Comparison of ENCODE assay signal across 9 cellular contexts in genomic region chr1:32939655-32940371, GRCh38. TPM values are rescaled to one million over a fixed set of nuclear protein-coding genes. Genes with fewer than 3 reads are reported as not detected.
DNase-seq lines count a peak whose midpoint lies in the region; ATAC-seq and TF ChIP-seq lines count a peak whose summit lies in the region.
"Had no signal": no experiment of that assay in that cellular context is flagged by ENCODE, and none has a peak within 500 bp of the region (broad histone marks: within the 10 kb centered on the region; RNA-seq: fewer than 3 reads in every experiment).

No MANE protein-coding gene starts in this region.

- BruUV-seq in PC-3 (replicated peaks; lab: Mats Ljungman, UMichigan): no TSS peak

- H3K27me3 Mint-ChIP-seq in naive thymus-derived CD8-positive, alpha-beta T cell: no peaks in the 10 kb centered on the region

- H3K27me3 ChIP-seq in PC-3 (ENCODE audit: low read length): no peaks in the 10 kb centered on the region
- no peaks in the 10 kb centered on the region for H3K27me3 ChIP-seq in esophagus squamous epithelium

- CTCF ChIA-PET in PC-3 (lab: Charles Lee): interaction anchor here (0.6 to 1.4 kb wide), 4 partner anchors 14 to 110 kb away, joined by 3 to 6 read pairs (median 4); no protein-coding TSS in a partner anchor

- ATAC-seq in PC-3 (peak; percentile 86), GM18498 (IDR thresholded peaks at IDR 0.05; ENCODE audit: unreplicated experiment) (no peak)
- no peak for ATAC-seq in naive thymus-derived CD8-positive, alpha-beta T cell

- no peak for TF ChIP-seq POLR2A in esophagus squamous epithelium (IDR thresholded peaks at IDR 0.05)

- H3K4me3 ChIP-seq in PC-3 (ENCODE audit: low read length): no peak overlapping the region
- no peak overlapping the region for H3K4me3 ChIP-seq in esophagus squamous epithelium

- no peaks in the 10 kb centered on the region for H3K79me2 ChIP-seq in PC-3 (ENCODE audit: low read length)

- H3K36me3 ChIP-seq in PC-3 (ENCODE audit: low read depth, low read length) (peaks cover 21% of the 10 kb centered on the region), esophagus squamous epithelium (peaks cover 24 to 90% (median 25%) of the 10 kb centered on the region in 3 donors)

- H3K9me2 ChIP-seq in PC-3 (replicated peaks; ENCODE audit: low read length): no peaks in the 10 kb centered on the region

- peak; percentile 82 for DNase-seq in GM03348 (ENCODE audit: low spot score)
- peak; percentile 79 for DNase-seq in PC-3
- DNase-seq in esophagus squamous epithelium (lab: John Stamatoyannopoulos, UW): no peak
- DNase-seq in posterior vena cava (ENCODE audit: low spot score): peak; percentile 87
- DNase-seq in superior temporal gyrus (ENCODE audit: extremely low spot score): no peak
- DNase-seq in naive thymus-derived CD8-positive, alpha-beta T cell: no peak
- DNase-seq in activated CD4-positive, alpha-beta T cell treated with anti-CD3 and anti-CD28 coated beads for 4 hours: no peak

- peaks cover 2 to 12% (median 7%) of the 10 kb centered on the region in 4 donors for H3K4me1 Mint-ChIP-seq in naive thymus-derived CD8-positive, alpha-beta T cell

- intact Hi-C loops in PC-3 (cut with micrococcal nuclease) (loop anchor here (2.0 kb wide), 1 partner anchor 13 kb away; no protein-coding TSS in a partner anchor), esophagus squamous epithelium (cut with DNase I) (loop anchor here (10.0 kb wide), 2 partner anchors 65 to 115 kb away; no protein-coding TSS in a partner anchor), posterior vena cava (cut with DNase I) (loop anchor here in 1 of 2 donors (5.0 kb wide), 1 partner anchor 117 kb away; no protein-coding TSS in a partner anchor)

- no peak overlapping the region for H3K4me3 Mint-ChIP-seq in naive thymus-derived CD8-positive, alpha-beta T cell

- no peaks in the 10 kb centered on the region for H3K9me3 ChIP-seq in PC-3 (ENCODE audit: low read length)
- no peaks in the 10 kb centered on the region for H3K9me3 ChIP-seq in esophagus squamous epithelium

- no peaks in the 10 kb centered on the region for H3F3A ChIP-seq in PC-3 (ENCODE audit: low read length, unreplicated experiment)

- peak overlapping the region; percentile 35 for H3K4me2 ChIP-seq in PC-3 (ENCODE audit: low read length)

- peaks cover 40% of the 10 kb centered on the region for H3K4me1 ChIP-seq in PC-3 (ENCODE audit: insufficient read depth, low read length)
- H3K4me1 ChIP-seq in esophagus squamous epithelium: peaks cover 32 to 66% (median 39%) of the 10 kb centered on the region in 3 donors

- WGBS in esophagus squamous epithelium, 2 donors: 50% methylated on average over 3 to 4 of the region's 4 CpGs

- TF ChIP-seq CTCF in PC-3 (conservative IDR thresholded peaks at IDR 0.05; ENCODE audit: low read depth, low read length) (no peak), esophagus squamous epithelium (IDR thresholded peaks at IDR 0.05) (no peak)

- POLR2A ChIA-PET in PC-3 (lab: Charles Lee; ENCODE audit: unreplicated experiment): interaction anchor here (0.6 kb wide), 1 partner anchor 52 kb away, joined by 4 read pairs; no protein-coding TSS in a partner anchor
- POLR2A ChIA-PET in naive thymus-derived CD8-positive, alpha-beta T cell (lab: Charles Lee): no interaction called here

- no peak overlapping the region for H3K9ac ChIP-seq in PC-3 (ENCODE audit: low read length)

- H3K27ac Mint-ChIP-seq in naive thymus-derived CD8-positive, alpha-beta T cell: peak overlapping the region in 4 of 10 donors; percentile 11 to 60 (median 30)

- no peaks in the 10 kb centered on the region for H3K9me3 Mint-ChIP-seq in naive thymus-derived CD8-positive, alpha-beta T cell

- H3K36me3 Mint-ChIP-seq in naive thymus-derived CD8-positive, alpha-beta T cell: peaks cover 11 to 83% (median 25%) of the 10 kb centered on the region in 3 donors

- no peak overlapping the region for H2AFZ ChIP-seq in PC-3 (ENCODE audit: low read length)

- H3K27ac ChIP-seq in PC-3 (ENCODE audit: low read length) (peak overlapping the region; percentile 68), esophagus squamous epithelium (peak overlapping the region; percentile 75 to 83 (median 76))

- H4K20me1 ChIP-seq in PC-3 (ENCODE audit: low read length): no peaks in the 10 kb centered on the region

RNA-seq across cellular contexts. Expression of gene RNF19B, which starts 24.8 kb away (rescaled TPM):
- total RNA-seq in PC-3 (2014; rRNA removed) (17.9 and 21.3 TPM in 2 replicates), esophagus squamous epithelium (10 to 100 TPM; 24.2 to 61.6 (median 46.4) TPM), posterior vena cava (100 to 1,000 TPM in 1 of 2 donors, 10 to 100 TPM in 1; 40.3 to 101 TPM)
- 10 to 100 TPM; 19.2 to 21.6 TPM for total RNA-seq in naive thymus-derived CD8-positive, alpha-beta T cell
- 1 to 10 TPM in 2 of 3 donors, under 1 TPM in 1; 0.44 to 1.8 (median 1.6) TPM for polyA plus RNA-seq in naive thymus-derived CD8-positive, alpha-beta T cell

RNA-seq across cellular contexts. Expression of gene TMEM54, which starts 38.6 kb away (rescaled TPM):
- total RNA-seq in PC-3 (2014; rRNA removed): 175 and 194 TPM in 2 replicates
- 100 to 1,000 TPM; 151 to 255 (median 178) TPM for total RNA-seq in esophagus squamous epithelium
- 10 to 100 TPM; 33.5 to 36.0 TPM for total RNA-seq in posterior vena cava
- total RNA-seq in naive thymus-derived CD8-positive, alpha-beta T cell: not detected
- polyA plus RNA-seq in naive thymus-derived CD8-positive, alpha-beta T cell: not detected

RNA-seq across cellular contexts. Expression of gene HPCA, which starts 53.5 kb away (rescaled TPM):
- total RNA-seq in PC-3 (2014; rRNA removed) (not detected in 2 replicates), esophagus squamous epithelium (not detected), posterior vena cava (under 1 TPM in 1 of 2 donors, not detected in 1; 0.19 TPM)
- not detected for total RNA-seq in naive thymus-derived CD8-positive, alpha-beta T cell
- polyA plus RNA-seq in naive thymus-derived CD8-positive, alpha-beta T cell: not detected
- total RNA-seq: activated CD8-positive, alpha-beta memory T cell treated with anti-CD3 and anti-CD28 coated beads for 36 hours had no signal

Comparison
In these comparisons a context has a peak if more than half of its experiments do, and no peak if none do; other contexts are left out.
1. DNase-seq: peak in GM03348 (single experiment), PC-3 (single experiment) and posterior vena cava (single experiment); none in esophagus squamous epithelium (single experiment), superior temporal gyrus (single experiment), naive thymus-derived CD8-positive, alpha-beta T cell (0 of 10) and activated CD4-positive, alpha-beta T cell treated with anti-CD3 and anti-CD28 coated beads for 4 hours (0 of 2).
2. RNA of gene TMEM54, which starts 38.6 kb away (total RNA-seq): 151 to 255 TPM in esophagus squamous epithelium, 175 to 194 TPM in PC-3 and 33.5 to 36.0 TPM in posterior vena cava; not detected in naive thymus-derived CD8-positive, alpha-beta T cell; every median in the first group is over 10 times any median in the second.